Comparison of ENCODE assay signal across 19 cellular contexts in the genomic region with DNA sequence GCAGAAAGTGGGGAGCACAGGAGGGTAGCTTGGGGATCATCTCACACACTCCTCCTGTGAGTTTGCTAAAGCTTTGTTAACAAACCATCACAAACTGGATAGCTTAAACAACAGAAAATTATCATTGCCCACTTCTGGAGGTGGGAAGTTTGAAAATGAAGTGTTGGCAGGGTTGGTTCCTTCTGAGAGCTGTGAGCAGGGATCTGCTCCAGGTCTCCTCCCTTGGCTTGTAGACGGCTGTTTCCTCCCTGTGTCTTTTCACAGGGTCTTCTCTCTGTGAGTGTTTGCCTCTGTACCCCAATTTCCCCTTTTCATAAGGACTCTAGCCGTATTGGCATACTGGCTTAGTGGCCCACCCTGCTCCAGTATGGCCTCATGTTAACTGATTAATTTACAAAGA. TPM values are rescaled to one million over a fixed set of nuclear protein-coding genes. Genes with fewer than 3 reads are reported as not detected.
"Had no signal": no experiment of that assay in that cellular context is flagged by ENCODE, and none has a peak within 500 bp of the region (broad histone marks: within the 10 kb centered on the region; RNA-seq: fewer than 3 reads in every experiment).

No MANE protein-coding gene starts in this region.

- H3K9me3 ChIP-seq: mucosa of descending colon, ovary, thoracic aorta had no signal

- H3K4me1 Mint-ChIP-seq: activated naive CD8-positive, alpha-beta T cell treated with anti-CD3 and anti-CD28 coated beads, Interleukin-2, amount 10 ng/mL, durations not matched to agents 7 days and 5 days had no signal

- H3K36me3 Mint-ChIP-seq: activated naive CD8-positive, alpha-beta T cell treated with anti-CD3 and anti-CD28 coated beads, Interleukin-2, amount 10 ng/mL, durations not matched to agents 7 days and 5 days had no signal

- H3K27ac ChIP-seq: SK-N-MC had no signal

- ATAC-seq: esophagus mucosa; mucosa of descending colon; naive thymus-derived CD4-positive, alpha-beta T cell; stimulated activated naive CD8-positive, alpha-beta T cell treated with anti-CD3 and anti-CD28 coated beads, Interleukin-15, Interleukin-2, amounts not matched to agents 100 U/mL and 50 U/mL, for 24 hours had no signal

- H3K9me3 Mint-ChIP-seq: activated naive CD8-positive, alpha-beta T cell treated with anti-CD3 and anti-CD28 coated beads, Interleukin-2, amount 10 ng/mL, durations not matched to agents 7 days and 5 days had no signal

- H3K4me3 ChIP-seq: mucosa of descending colon, ovary, SK-N-MC had no signal

- FAIRE-seq: endometrium, small intestine had no signal

- H3K27me3 Mint-ChIP-seq: activated naive CD8-positive, alpha-beta T cell treated with anti-CD3 and anti-CD28 coated beads, Interleukin-2, amount 10 ng/mL, durations not matched to agents 7 days and 5 days had no signal

- H3K27ac Mint-ChIP-seq: activated naive CD8-positive, alpha-beta T cell treated with anti-CD3 and anti-CD28 coated beads, Interleukin-2, amount 10 ng/mL, durations not matched to agents 7 days and 5 days; naive thymus-derived CD4-positive, alpha-beta T cell had no signal

- H3K36me3 ChIP-seq: ovary, thoracic aorta had no signal

- DNase-seq: activated CD4-positive, alpha-beta T cell treated with anti-CD3 and anti-CD28 coated beads for 1 hour; activated CD4-positive, alpha-beta T cell treated with anti-CD3 and anti-CD28 coated beads, Interleukin-2, amount 50 U/mL, for 4 hours; activated naive CD4-positive, alpha-beta T cell; activated naive CD8-positive, alpha-beta T cell treated with anti-CD3 and anti-CD28 coated beads, Interleukin-2, amount 10 ng/mL, durations not matched to agents 7 days and 5 days; activated T-cell treated with anti-CD3 and anti-CD28 coated beads for 4 hours; hypothalamus; mucosa of descending colon; naive thymus-derived CD4-positive, alpha-beta T cell; ovary; small intestine; stimulated activated CD4-positive, alpha-beta T cell treated with anti-CD3 and anti-CD28 coated beads, Interleukin-4, amount 100 ng/mL, for 4 hours; stimulated activated CD8-positive, alpha-beta memory T cell treated with anti-CD3 and anti-CD28 coated beads, Interleukin-4, amount 100 ng/mL, for 48 hours; stimulated activated naive CD8-positive, alpha-beta T cell treated with anti-CD3 and anti-CD28 coated beads, Interleukin-15, Interleukin-2, amounts not matched to agents 100 U/mL and 50 U/mL, for 24 hours; T-helper 1 cell; T1000 had no signal

- H3K27me3 ChIP-seq: ovary had no signal

- H3K4me3 Mint-ChIP-seq: activated naive CD8-positive, alpha-beta T cell treated with anti-CD3 and anti-CD28 coated beads, Interleukin-2, amount 10 ng/mL, durations not matched to agents 7 days and 5 days; naive thymus-derived CD4-positive, alpha-beta T cell had no signal

RNA-seq across cellular contexts. Expression of a gene that starts 32.1 kb away (rescaled TPM):
- total RNA-seq: activated naive CD8-positive, alpha-beta T cell treated with anti-CD3 and anti-CD28 coated beads, Interleukin-2, amount 10 ng/mL, durations not matched to agents 7 days and 5 days; naive thymus-derived CD4-positive, alpha-beta T cell had no signal
